2 cellular contexts compared by ENCODE assay signal in the genomic region with DNA sequence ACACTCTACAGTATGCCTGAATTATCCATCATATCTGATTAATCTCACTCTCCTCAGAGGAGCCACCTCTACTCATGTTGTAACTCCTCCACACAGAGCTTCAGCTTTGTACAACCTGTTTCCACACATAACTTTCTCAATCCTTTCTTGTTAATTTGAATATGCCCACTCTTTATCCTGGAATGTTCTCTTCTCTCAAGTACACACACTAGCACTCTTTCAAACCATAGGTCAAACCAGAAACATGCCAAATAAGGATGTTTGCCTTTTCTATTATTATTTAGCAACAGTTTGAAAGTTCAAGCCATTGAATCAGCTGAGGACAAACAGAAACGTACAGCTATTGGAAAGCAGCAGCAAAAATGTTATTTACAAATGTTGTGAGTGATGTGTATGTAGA.
TF ChIP-seq lines count a peak whose summit lies in the region.

No MANE protein-coding gene starts in this region.

TF ChIP-seq in H1, 55 proteins besides CTCF, POLR2A, EP300 and RAD21 (continued from another document):
- TF ChIP-seq, protein P1, sequence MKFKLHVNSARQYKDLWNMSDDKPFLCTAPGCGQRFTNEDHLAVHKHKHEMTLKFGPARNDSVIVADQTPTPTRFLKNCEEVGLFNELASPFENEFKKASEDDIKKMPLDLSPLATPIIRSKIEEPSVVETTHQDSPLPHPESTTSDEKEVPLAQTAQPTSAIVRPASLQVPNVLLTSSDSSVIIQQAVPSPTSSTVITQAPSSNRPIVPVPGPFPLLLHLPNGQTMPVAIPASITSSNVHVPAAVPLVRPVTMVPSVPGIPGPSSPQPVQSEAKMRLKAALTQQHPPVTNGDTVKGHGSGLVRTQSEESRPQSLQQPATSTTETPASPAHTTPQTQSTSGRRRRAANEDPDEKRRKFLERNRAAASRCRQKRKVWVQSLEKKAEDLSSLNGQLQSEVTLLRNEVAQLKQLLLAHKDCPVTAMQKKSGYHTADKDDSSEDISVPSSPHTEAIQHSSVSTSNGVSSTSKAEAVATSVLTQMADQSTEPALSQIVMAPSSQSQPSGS (IDR thresholded peaks at IDR 0.05; ENCODE audit: low read length) = no peak
- no peak for TF ChIP-seq MAFK (IDR thresholded peaks at IDR 0.05; ENCODE audit: low read depth, low read length)

TF ChIP-seq in liver, 16 proteins besides CTCF, POLR2A, EP300 and RAD21 (continued from another document):
- TF ChIP-seq, protein P2, sequence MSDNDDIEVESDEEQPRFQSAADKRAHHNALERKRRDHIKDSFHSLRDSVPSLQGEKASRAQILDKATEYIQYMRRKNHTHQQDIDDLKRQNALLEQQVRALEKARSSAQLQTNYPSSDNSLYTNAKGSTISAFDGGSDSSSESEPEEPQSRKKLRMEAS (IDR thresholded peaks at IDR 0.05) = no peak
TF ChIP-seq in liver: peak in this region for 4.
